ENCODE assay signal across 8 cellular contexts in the genomic region with DNA sequence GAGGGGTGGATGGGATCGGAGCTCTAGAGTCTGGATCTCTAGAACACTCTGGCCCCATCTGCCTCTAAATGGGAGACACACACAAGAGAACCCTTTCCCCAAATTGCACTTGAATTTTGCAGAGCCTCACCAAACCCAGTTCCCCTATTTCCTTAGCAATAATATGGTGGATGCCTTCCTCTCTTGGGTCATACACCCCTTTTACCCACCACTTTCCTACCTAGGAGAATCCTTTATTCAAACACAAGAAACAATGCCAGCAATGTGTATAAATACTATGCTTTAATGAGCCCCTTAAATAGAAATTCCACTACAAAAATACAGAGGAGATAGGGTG. TPM values are rescaled to one million over a fixed set of nuclear protein-coding genes. Genes with fewer than 3 reads are reported as not detected.
DNase-seq lines count a peak whose midpoint lies in the region; ATAC-seq and TF ChIP-seq lines count a peak whose summit lies in the region.

No MANE protein-coding gene starts in this region.

- no peaks in the 10 kb centered on the region for H3K9me3 Mint-ChIP-seq in brain

- H3K27ac ChIP-seq in left ventricle myocardium inferior (replicated peaks), result peak overlapping the region; percentile 95
- H3K27ac ChIP-seq in mesendoderm (ENCODE audit: low read depth, low read length), result peak overlapping the region; percentile 94
- peak overlapping the region; percentile 98 for H3K27ac ChIP-seq in vagina

- no peak for ATAC-seq in left ventricle myocardium superior
- ATAC-seq in activated CD4-positive, CD25-positive, alpha-beta regulatory T cell treated with anti-CD3 and anti-CD28 coated beads, Interleukin-2, amount 50 U/mL, for 24 hours, result no peak

- H3K27me3 ChIP-seq in left ventricle myocardium inferior (ENCODE audit: low read depth) (no peaks in the 10 kb centered on the region), mesendoderm (ENCODE audit: insufficient read depth, low read length, poor library complexity) (no peaks in the 10 kb centered on the region), vagina (no peaks in the 10 kb centered on the region)

- peaks cover 47% of the 10 kb centered on the region for H3K4me1 ChIP-seq in left ventricle myocardium inferior
- peaks cover 5% of the 10 kb centered on the region for H3K4me1 ChIP-seq in mesendoderm (ENCODE audit: control insufficient read depth, low read depth, low read length)
- H3K4me1 ChIP-seq in vagina, result peaks cover 35% of the 10 kb centered on the region

- peak overlapping the region; percentile 95 for H3K18ac ChIP-seq in mesendoderm (ENCODE audit: low read length)

- H3K4me3 ChIP-seq in left ventricle myocardium inferior (peak overlapping the region; percentile 90), mesendoderm (ENCODE audit: low read length) (no peak overlapping the region), vagina (peak overlapping the region; percentile 81 to 91)

- H3K56ac ChIP-seq in mesendoderm (ENCODE audit: low read length), result peak overlapping the region; percentile 79

- H3K36me3 Mint-ChIP-seq in brain, result peaks cover 41% of the 10 kb centered on the region

- no CpG with 5 or more reads among the region's 1 CpG for WGBS in mesendoderm (ENCODE audit: extremely low coverage, insufficient coverage, low lambda C conversion rate)

- intact Hi-C loops in left ventricle myocardium inferior (cut with micrococcal nuclease) (no loop called here), left ventricle myocardium superior (cut with micrococcal nuclease) (no loop called here), vagina (cut with DNase I) (no loop called here)

- no peak overlapping the region for H2AK5ac ChIP-seq in mesendoderm (ENCODE audit: low read length)

- H4K8ac ChIP-seq in mesendoderm (ENCODE audit: low read depth, low read length), result no peak overlapping the region

- peaks cover 27% of the 10 kb centered on the region for H3K79me2 ChIP-seq in mesendoderm (ENCODE audit: control insufficient read depth, insufficient read depth, low read length)

- H3K4me1 Mint-ChIP-seq in brain, result peaks cover 47% of the 10 kb centered on the region

- TF ChIP-seq CTCF in left ventricle myocardium inferior (IDR thresholded peaks at IDR 0.05; ENCODE audit: borderline replicate concordance) (no peak), brain (conservative IDR thresholded peaks at IDR 0.05) (no peak), vagina (IDR thresholded peaks at IDR 0.05) (no peak)

- no peak overlapping the region for H2BK120ac ChIP-seq in mesendoderm (ENCODE audit: low read depth, low read length)

- no peak overlapping the region for H3K4ac ChIP-seq in mesendoderm (ENCODE audit: low read depth, low read length)

- H3K9me3 ChIP-seq in left ventricle myocardium inferior (replicated peaks) (no peaks in the 10 kb centered on the region), vagina (no peaks in the 10 kb centered on the region)

- H3K23ac ChIP-seq in mesendoderm (ENCODE audit: low read length), result no peak overlapping the region

- no peak overlapping the region for H2BK5ac ChIP-seq in mesendoderm (ENCODE audit: low read length)

- H3K79me1 ChIP-seq in mesendoderm (ENCODE audit: low read length), result peaks cover 17% of the 10 kb centered on the region

- peak overlapping the region; percentile 89 for H3K9ac ChIP-seq in mesendoderm (ENCODE audit: low read length)

- peak overlapping the region; percentile 71 for H3K4me2 ChIP-seq in mesendoderm (ENCODE audit: low read length)

- no peak for DNase-seq in left ventricle myocardium inferior
- no peak for DNase-seq in left ventricle myocardium superior
- DNase-seq in mesendoderm, result no peak
- DNase-seq in vagina (ENCODE audit: extremely low spot score in 2 of 2), result no peak
- DNase-seq in DMS153 (lab: John Stamatoyannopoulos, UW), result no peak
- DNase-seq in stimulated activated CD4-positive, alpha-beta T cell treated with anti-CD3 and anti-CD28 coated beads, Interleukin-4, amount 100 ng/mL, for 24 hours, result no peak

- H3K27ac Mint-ChIP-seq in brain, result peak overlapping the region; percentile 97 to 98 (median 98)

- H3K4me3 Mint-ChIP-seq in brain, result peak overlapping the region; percentile 97 to 100 (median 99)

- no peak for TF ChIP-seq POLR2A in vagina (IDR thresholded peaks at IDR 0.05)

- peaks cover 12% of the 10 kb centered on the region for H3K27me3 Mint-ChIP-seq in brain

- H3K36me3 ChIP-seq in left ventricle myocardium inferior (peaks cover 34% of the 10 kb centered on the region), mesendoderm (ENCODE audit: control insufficient read depth, insufficient read depth, low read length) (peaks cover 18% of the 10 kb centered on the region), vagina (peaks cover 3 to 43% of the 10 kb centered on the region in 2 donors)

- no peak overlapping the region for H2BK15ac ChIP-seq in mesendoderm (replicated peaks; ENCODE audit: low read depth)

- H4K5ac ChIP-seq in mesendoderm (ENCODE audit: low read length), result no peak overlapping the region

RNA-seq across cellular contexts. Expression of gene SF3B4, which starts 0.8 kb away (rescaled TPM):
- total RNA-seq in left ventricle myocardium inferior (25.3 TPM), left ventricle myocardium superior (27.4 TPM), vagina (21.6 TPM)
- polyA plus RNA-seq in brain (ENCODE audit: insufficient read depth, low read depth, low replicate concordance), result 109 TPM
- polyA plus RNA-seq in mesendoderm (2013, experiment 1 of 2), result 146 TPM
- polyA plus RNA-seq in mesendoderm (2013, experiment 2 of 2), result 148 TPM

RNA-seq across cellular contexts. Expression of gene MTMR11, which starts 8.3 kb away (rescaled TPM):
- total RNA-seq in left ventricle myocardium inferior, result 4.9 TPM
- 2.5 TPM for total RNA-seq in left ventricle myocardium superior
- 2.5 TPM for polyA plus RNA-seq in brain (ENCODE audit: insufficient read depth, low read depth, low replicate concordance)
- 1.5 TPM for polyA plus RNA-seq in mesendoderm (2013, experiment 1 of 2)
- 1.6 TPM for polyA plus RNA-seq in mesendoderm (2013, experiment 2 of 2)
- 16.9 TPM for total RNA-seq in vagina

RNA-seq across cellular contexts. Expression of gene SV2A, which starts 10.7 kb away (rescaled TPM):
- 0.44 TPM for total RNA-seq in left ventricle myocardium inferior
- total RNA-seq in left ventricle myocardium superior, result 0.22 TPM
- 112 TPM for polyA plus RNA-seq in brain (ENCODE audit: insufficient read depth, low read depth, low replicate concordance)
- 27.6 TPM for polyA plus RNA-seq in mesendoderm (2013, experiment 1 of 2)
- polyA plus RNA-seq in mesendoderm (2013, experiment 2 of 2), result 28.5 TPM
- total RNA-seq in vagina, result 7.6 TPM

RNA-seq across cellular contexts. Expression of gene BOLA1, which starts 29.0 kb away (rescaled TPM):
- total RNA-seq in left ventricle myocardium inferior (19.4 TPM), left ventricle myocardium superior (16.7 TPM), vagina (43.0 TPM)
- polyA plus RNA-seq in brain (ENCODE audit: insufficient read depth, low read depth, low replicate concordance), result 39.0 TPM
- polyA plus RNA-seq in mesendoderm (2013, experiment 1 of 2), result 6.0 TPM
- 6.8 TPM for polyA plus RNA-seq in mesendoderm (2013, experiment 2 of 2)
